In genomic region chr4:8365951-8366350, GRCh38 we compare ENCODE assay signal across 18 cellular contexts.
"Had no signal": no experiment of that assay in that cellular context is flagged by ENCODE, and none has a peak within 500 bp of the region (broad histone marks: within the 10 kb centered on the region; RNA-seq: fewer than 3 reads in every experiment).

No MANE protein-coding gene starts in this region.

- H3K27me3 ChIP-seq: heart left ventricle, tibial nerve, uterus had no signal

- H3K27ac ChIP-seq: epithelial cell of prostate, heart left ventricle, tibial nerve, uterus had no signal

- H3K9me3 ChIP-seq: tibial nerve, uterus had no signal

- H3K36me3 ChIP-seq: uterus had no signal

- H3K4me3 ChIP-seq: heart left ventricle, tibial nerve, uterus had no signal

- DNase-seq: activated CD4-positive, alpha-beta memory T cell treated with anti-CD3 and anti-CD28 coated beads, Interleukin-2, amount 10 ng/mL, durations not matched to agents 7 days and 5 days; activated CD4-positive, alpha-beta T cell treated with anti-CD3 and anti-CD28 coated beads for 48 hours; activated effector memory CD4-positive, alpha-beta T cell treated with anti-CD3 and anti-CD28 coated beads, Interleukin-2, amount 50 U/mL, for 16 hours; activated naive CD4-positive, alpha-beta T cell treated with anti-CD3 and anti-CD28 coated beads, Interleukin-2, amount 10 ng/mL, durations not matched to agents 7 days and 5 days; activated T-cell treated with anti-CD3 and anti-CD28 coated beads for 4 hours; amygdala; cerebellar nuclear complex; cortex of kidney; endodermal cell; islet precursor cell; midbrain; stimulated activated CD4-positive, alpha-beta T cell treated with anti-CD3 and anti-CD28 coated beads, Interleukin-12 subunit alpha, Interleukin-12 subunit beta, amount 100 ng/mL, for 4 hours; stimulated activated CD4-positive, alpha-beta T cell treated with anti-CD3 and anti-CD28 coated beads, Interleukin-4, amount 100 ng/mL, for 4 hours; uterus had no signal

- ATAC-seq: heart left ventricle, left lobe of liver had no signal

- H3K4me1 ChIP-seq: tibial nerve, uterus had no signal
